Comparison of ENCODE assay signal across 9 cellular contexts in genomic region chr2:42929985-42930581, GRCh38.
DNase-seq lines count a peak whose midpoint lies in the region; ATAC-seq and TF ChIP-seq lines count a peak whose summit lies in the region.
"Had no signal": no experiment of that assay in that cellular context is flagged by ENCODE, and none has a peak within 500 bp of the region (broad histone marks: within the 10 kb centered on the region; RNA-seq: fewer than 3 reads in every experiment).

No MANE protein-coding gene starts in this region.

- H3K4me1 ChIP-seq in duodenal mucosa (ENCODE audit: control insufficient read depth in 1 of 2, insufficient read depth in 2 of 2, low read length in 2 of 2) = peaks cover 60 to 62% of the 10 kb centered on the region in 2 donors
- H3K4me1 ChIP-seq in upper lobe of right lung = peaks cover 69% of the 10 kb centered on the region

- no peaks in the 10 kb centered on the region for H3K36me3 ChIP-seq in duodenal mucosa (ENCODE audit: control insufficient read depth in 1 of 2, insufficient read depth in 2 of 2, low read length in 2 of 2)
- no peaks in the 10 kb centered on the region for H3K36me3 ChIP-seq in upper lobe of right lung

- peak overlapping the region; percentile 13 to 20 for H3K9ac ChIP-seq in duodenal mucosa (ENCODE audit: low read depth in 1 of 2, low read length in 2 of 2)

- intact Hi-C loops in upper lobe of right lung (cut with DNase I) = no loop called here

- H3K27me3 ChIP-seq in duodenal mucosa (ENCODE audit: control insufficient read depth in 1 of 2, insufficient read depth in 2 of 2, low read length in 2 of 2) (no peaks in the 10 kb centered on the region), upper lobe of right lung (no peaks in the 10 kb centered on the region)

- ATAC-seq in upper lobe of right lung = no peak
- ATAC-seq in omental fat pad (ENCODE audit: low FRiP score) = no peak

- H3K4me3 ChIP-seq in duodenal mucosa (ENCODE audit: low read depth in 1 of 2, low read length in 2 of 2) (no peak overlapping the region), upper lobe of right lung (no peak overlapping the region)

- peak overlapping the region; percentile 74 for H3K27ac ChIP-seq in duodenal mucosa (ENCODE audit: low read depth, low read length)
- H3K27ac ChIP-seq in upper lobe of right lung = peak overlapping the region; percentile 86
- H3K27ac ChIP-seq: C4-2B had no signal

- DNase-seq in NCI-H82 (lab: John Stamatoyannopoulos, UW) (peak; percentile 69), NCI-H82 treated with DMSO at 0.1 percent for 48 hours (lab: John Stamatoyannopoulos, UW; ENCODE audit: unreplicated experiment) (no peak), mucosa of gallbladder (ENCODE audit: low spot score) (peak; percentile 59), upper lobe of right lung (peak; percentile 51), kidney glomerular epithelial cell (lab: John Stamatoyannopoulos, UW) (no peak), omental fat pad (ENCODE audit: low spot score) (no peak), T1000 (lab: John Stamatoyannopoulos, UW) (no peak)

- no peaks in the 10 kb centered on the region for H3K9me3 ChIP-seq in duodenal mucosa (ENCODE audit: control insufficient read depth in 1 of 2, low read length in 2 of 2)
- no peaks in the 10 kb centered on the region for H3K9me3 ChIP-seq in upper lobe of right lung

- TF ChIP-seq CTCF in upper lobe of right lung (IDR thresholded peaks at IDR 0.05) (no peak), omental fat pad (IDR thresholded peaks at IDR 0.05) (no peak)

Comparison
In these comparisons a context has a peak if more than half of its experiments do, and no peak if none do; other contexts are left out.
1. DNase-seq: peak in NCI-H82 (single experiment), mucosa of gallbladder (single experiment) and upper lobe of right lung (single experiment); none in NCI-H82 treated with DMSO at 0.1 percent for 48 hours (single experiment), kidney glomerular epithelial cell (single experiment), omental fat pad (single experiment) and T1000 (single experiment).